ENCODE assay signal across 9 cellular contexts in the genomic region with DNA sequence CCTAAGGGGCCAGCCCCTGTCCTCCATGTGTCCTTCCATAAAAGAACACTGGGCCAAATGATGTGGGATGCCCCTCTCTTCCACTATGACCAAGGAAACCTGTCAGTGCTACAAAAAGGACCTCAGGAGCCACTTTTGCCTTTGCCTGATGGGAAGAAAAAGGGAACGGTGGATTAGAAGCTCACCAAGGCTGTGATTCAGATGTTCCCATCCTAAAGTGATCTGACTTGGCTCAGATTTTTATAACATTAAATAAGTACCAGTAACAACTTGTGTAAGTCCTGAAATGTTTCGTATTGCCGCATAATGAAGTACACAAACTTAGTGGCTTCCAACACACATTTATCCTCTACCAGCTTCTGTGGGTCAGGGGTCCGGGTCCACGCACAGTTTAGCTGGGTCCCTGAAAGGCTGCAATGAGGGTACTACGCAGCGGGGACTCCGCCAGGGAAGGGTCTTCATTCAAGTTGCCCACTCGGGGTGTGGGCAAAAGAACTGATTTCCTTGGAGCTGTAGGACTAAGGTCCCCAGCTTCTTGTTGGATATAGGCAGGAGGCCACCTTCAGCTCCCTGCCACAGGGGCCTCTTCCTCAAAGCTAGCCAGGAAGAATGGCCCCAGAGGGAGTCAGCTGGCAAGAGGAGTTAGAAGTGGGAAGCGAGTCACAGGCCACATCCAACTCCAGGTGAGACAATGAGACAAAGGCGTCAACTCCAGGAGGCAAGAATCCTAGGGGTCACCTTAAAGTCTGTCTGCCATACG.
DNase-seq lines count a peak whose midpoint lies in the region; ATAC-seq and TF ChIP-seq lines count a peak whose summit lies in the region.
"Had no signal": no experiment of that assay in that cellular context is flagged by ENCODE, and none has a peak within 500 bp of the region (broad histone marks: within the 10 kb centered on the region; RNA-seq: fewer than 3 reads in every experiment).

No MANE protein-coding gene starts in this region.

- CTCF ChIA-PET in mammary epithelial cell (lab: Charles Lee; ENCODE audit: low non-redundant PET), result interaction anchor here (0.8 kb wide), 1 partner anchor 48 kb away, joined by 3 read pairs; no protein-coding TSS in a partner anchor

- no peak overlapping the region for H3K23ac ChIP-seq in mesendoderm (ENCODE audit: low read length)

- no peak overlapping the region for H2BK15ac ChIP-seq in mesendoderm (replicated peaks; ENCODE audit: low read depth)

- H3K79me2 ChIP-seq in mammary epithelial cell (ENCODE audit: insufficient read depth, low read length), result peaks cover 61% of the 10 kb centered on the region
- H3K79me2 ChIP-seq in mesendoderm (ENCODE audit: control insufficient read depth, insufficient read depth, low read length), result peaks cover 14% of the 10 kb centered on the region

- H3K9me3 ChIP-seq in heart left ventricle, result no peaks in the 10 kb centered on the region
- no peaks in the 10 kb centered on the region for H3K9me3 ChIP-seq in mammary epithelial cell (replicated peaks; ENCODE audit: insufficient read depth, low read length)
- H3K9me3 ChIP-seq: Caco-2 had no signal

- peak overlapping the region; percentile 45 for H2BK120ac ChIP-seq in mesendoderm (ENCODE audit: low read depth, low read length)

- no peak overlapping the region for H2AK5ac ChIP-seq in mesendoderm (ENCODE audit: low read length)

- DNase-seq in heart left ventricle (no peak), left cardiac atrium (no peak), mammary epithelial cell (no peak), mesendoderm (no peak), SW 1271 (lab: John Stamatoyannopoulos, UW) (no peak)
- DNase-seq in effector CD4-positive, alpha-beta T cell, result no peak
- DNase-seq in stimulated activated naive CD4-positive, alpha-beta T cell (lab: John Stamatoyannopoulos, UW), result no peak
- DNase-seq: Caco-2 had no signal

- no TSS peak for BruUV-seq in mammary epithelial cell (replicated peaks; lab: Mats Ljungman, UMichigan)

- no peak overlapping the region for H2AFZ ChIP-seq in mammary epithelial cell (ENCODE audit: low read depth, low read length)

- H3K4me2 ChIP-seq in mammary epithelial cell (ENCODE audit: insufficient read depth, low read depth, low read length) (peak overlapping the region; percentile 70), mesendoderm (ENCODE audit: low read length) (no peak overlapping the region)

- H3K79me1 ChIP-seq in mesendoderm (ENCODE audit: low read length), result peaks cover 11% of the 10 kb centered on the region

- H3K27ac ChIP-seq in heart left ventricle, result peak overlapping the region; percentile 67 to 93 (median 86)
- H3K27ac ChIP-seq in mammary epithelial cell (ENCODE audit: insufficient read depth, low read depth, low read length), result peak overlapping the region; percentile 35
- H3K27ac ChIP-seq in mesendoderm (ENCODE audit: low read depth, low read length), result peak overlapping the region; percentile 77
- peak overlapping the region; percentile 48 for H3K27ac ChIP-seq in urinary bladder (ENCODE audit: low read depth)

- H2BK5ac ChIP-seq in mesendoderm (ENCODE audit: low read length), result no peak overlapping the region

- peak overlapping the region; percentile 41 for H3K4ac ChIP-seq in mesendoderm (ENCODE audit: low read depth, low read length)

- H3K18ac ChIP-seq in mesendoderm (ENCODE audit: low read length), result peak overlapping the region; percentile 33

- H3K27me3 ChIP-seq in heart left ventricle (no peaks in the 10 kb centered on the region), mammary epithelial cell (ENCODE audit: insufficient read depth, low read length) (no peaks in the 10 kb centered on the region), mesendoderm (ENCODE audit: insufficient read depth, low read length, poor library complexity) (no peaks in the 10 kb centered on the region)

- H4K8ac ChIP-seq in mesendoderm (ENCODE audit: low read depth, low read length), result no peak overlapping the region

- ATAC-seq in heart left ventricle (no peak), left cardiac atrium (no peak)

- in situ Hi-C loops in mammary epithelial cell (cut with MboI; ENCODE audit: low sequenced_read_pairs in 2 of 2), result no loop called here

- 82 to 90% (median 87%) methylated on average over 12 of the region's 12 CpGs for WGBS in heart left ventricle, 4 donors
- WGBS in mammary epithelial cell (ENCODE audit: low coverage, missing lambda C conversion rate), result 97% methylated on average over 12 of the region's 12 CpGs
- WGBS in mesendoderm (ENCODE audit: extremely low coverage, insufficient coverage, low lambda C conversion rate), result no CpG with 5 or more reads among the region's 12 CpGs
- 93% methylated on average over 12 of the region's 12 CpGs for WGBS in urinary bladder

- H3K9ac ChIP-seq in mammary epithelial cell (ENCODE audit: insufficient read depth, low read length), result no peak overlapping the region
- H3K9ac ChIP-seq in mesendoderm (ENCODE audit: low read length), result no peak overlapping the region

- H3K36me3 ChIP-seq in heart left ventricle (no peaks in the 10 kb centered on the region), mammary epithelial cell (ENCODE audit: insufficient read depth, low read length) (no peaks in the 10 kb centered on the region), mesendoderm (ENCODE audit: control insufficient read depth, insufficient read depth, low read length) (no peaks in the 10 kb centered on the region), urinary bladder (ENCODE audit: insufficient read depth) (no peaks in the 10 kb centered on the region)

- H3K4me3 ChIP-seq in heart left ventricle (no peak overlapping the region), mammary epithelial cell (replicated peaks in 1 of 3; ENCODE audit: insufficient read depth in 1 of 3, low read depth in 2 of 3, low read length in 3 of 3) (no peak overlapping the region), mesendoderm (ENCODE audit: low read length) (no peak overlapping the region), urinary bladder (ENCODE audit: low read depth, low read length) (no peak overlapping the region)

- H4K5ac ChIP-seq in mesendoderm (ENCODE audit: low read length), result no peak overlapping the region

- no peak for TF ChIP-seq POLR2A in heart left ventricle (IDR thresholded peaks at IDR 0.05)

- peaks cover 26 to 100% (median 72%) of the 10 kb centered on the region in 12 donors for H3K4me1 ChIP-seq in heart left ventricle
- peaks cover 44% of the 10 kb centered on the region for H3K4me1 ChIP-seq in mammary epithelial cell (ENCODE audit: insufficient read depth, low read length)
- H3K4me1 ChIP-seq in mesendoderm (ENCODE audit: control insufficient read depth, low read depth, low read length), result peaks cover 24% of the 10 kb centered on the region
- H3K4me1 ChIP-seq in urinary bladder (ENCODE audit: insufficient read depth), result peaks cover 3% of the 10 kb centered on the region

- H3K56ac ChIP-seq in mesendoderm (ENCODE audit: low read length), result peak overlapping the region; percentile 56

- dilution Hi-C loops in mammary epithelial cell (cut with HindIII; ENCODE audit: low sequenced_read_pairs), result no loop called here

- H4K20me1 ChIP-seq in mammary epithelial cell (ENCODE audit: insufficient read depth, low read length), result no peaks in the 10 kb centered on the region

- no peak for TF ChIP-seq CTCF in heart left ventricle (IDR thresholded peaks at IDR 0.05)
- TF ChIP-seq CTCF in mammary epithelial cell (conservative IDR thresholded peaks at IDR 0.05 in 1 of 2, IDR thresholded peaks at IDR 0.05 in 1 of 2; ENCODE audit: extremely low read depth in 1 of 2, insufficient read depth in 1 of 2, low read depth in 1 of 2, low read length in 2 of 2), result no peak

- intact Hi-C loops in heart left ventricle (cut with DNase I), result loop anchor here in 7 of 10 donors (2.0 to 10.0 kb wide), 7 partner anchors 13 to 72 kb away; no protein-coding TSS in a partner anchor
- intact Hi-C loops in left cardiac atrium (cut with DNase I), result loop anchor here in 1 of 2 donors (10.0 kb wide), 1 partner anchor 55 kb away; no protein-coding TSS in a partner anchor
- intact Hi-C loops in mammary epithelial cell (cut with micrococcal nuclease), result loop anchor here (2.0 to 5.0 kb wide), 6 partner anchors 13 to 71 kb away; no protein-coding TSS in a partner anchor

Comparison
In these comparisons a context has a peak if more than half of its experiments do, and no peak if none do; other contexts are left out.
1. H3K27ac ChIP-seq: peak in every context shown above with its lines; median percentile 86 in heart left ventricle; 77 in mesendoderm; 48 in urinary bladder; 35 in mammary epithelial cell.